2 cellular contexts compared by ENCODE assay signal in the genomic region with DNA sequence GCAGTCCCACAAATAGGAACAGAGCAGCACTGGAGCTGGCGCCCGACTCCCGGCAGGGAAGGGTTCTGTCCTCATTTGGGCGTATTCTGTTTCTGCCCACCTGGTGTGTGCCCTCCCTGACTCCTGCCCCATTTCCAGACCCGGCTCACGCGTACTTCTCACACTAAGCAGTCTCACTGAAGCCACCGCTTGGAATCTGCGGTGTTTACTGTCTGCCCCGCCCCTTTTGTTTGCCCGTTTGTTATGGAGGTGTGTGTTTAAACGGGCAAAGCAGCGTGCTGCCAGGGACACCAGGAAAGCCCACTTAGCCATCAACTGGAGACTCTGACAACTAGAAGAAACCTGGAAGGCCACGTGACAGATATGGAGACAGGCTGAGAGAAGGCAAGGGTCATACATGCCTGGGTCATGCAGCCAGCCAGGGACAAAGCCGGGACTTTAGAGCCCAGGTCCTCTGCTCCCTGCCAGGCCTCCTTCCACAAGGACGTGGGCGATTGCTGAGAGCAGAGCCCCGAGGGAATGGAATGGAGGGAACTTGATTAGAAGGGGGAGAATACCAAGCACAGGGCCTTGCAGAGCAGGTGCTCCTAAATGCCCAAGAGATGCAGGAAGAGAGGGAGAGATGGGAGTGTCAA.
A peak's percentile ranks its signal among the peaks of the same experiment; 100 is the strongest.
TF ChIP-seq lines count a peak whose summit lies in the region.

No MANE protein-coding gene starts in this region.

TF ChIP-seq in liver, 16 proteins besides CTCF, POLR2A, EP300 and RAD21:
- TF ChIP-seq HNF4A (conservative IDR thresholded peaks at IDR 0.05) = peak; percentile 59 to 73
- TF ChIP-seq, protein P1, sequence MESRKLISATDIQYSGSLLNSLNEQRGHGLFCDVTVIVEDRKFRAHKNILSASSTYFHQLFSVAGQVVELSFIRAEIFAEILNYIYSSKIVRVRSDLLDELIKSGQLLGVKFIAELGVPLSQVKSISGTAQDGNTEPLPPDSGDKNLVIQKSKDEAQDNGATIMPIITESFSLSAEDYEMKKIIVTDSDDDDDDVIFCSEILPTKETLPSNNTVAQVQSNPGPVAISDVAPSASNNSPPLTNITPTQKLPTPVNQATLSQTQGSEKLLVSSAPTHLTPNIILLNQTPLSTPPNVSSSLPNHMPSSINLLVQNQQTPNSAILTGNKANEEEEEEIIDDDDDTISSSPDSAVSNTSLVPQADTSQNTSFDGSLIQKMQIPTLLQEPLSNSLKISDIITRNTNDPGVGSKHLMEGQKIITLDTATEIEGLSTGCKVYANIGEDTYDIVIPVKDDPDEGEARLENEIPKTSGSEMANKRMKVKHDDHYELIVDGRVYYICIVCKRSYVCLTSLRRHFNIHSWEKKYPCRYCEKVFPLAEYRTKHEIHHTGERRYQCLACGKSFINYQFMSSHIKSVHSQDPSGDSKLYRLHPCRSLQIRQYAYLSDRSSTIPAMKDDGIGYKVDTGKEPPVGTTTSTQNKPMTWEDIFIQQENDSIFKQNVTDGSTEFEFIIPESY (IDR thresholded peaks at IDR 0.05) = no peak
- TF ChIP-seq YY1 (IDR thresholded peaks at IDR 0.05) = peak; percentile 26
- TF ChIP-seq, protein P2, sequence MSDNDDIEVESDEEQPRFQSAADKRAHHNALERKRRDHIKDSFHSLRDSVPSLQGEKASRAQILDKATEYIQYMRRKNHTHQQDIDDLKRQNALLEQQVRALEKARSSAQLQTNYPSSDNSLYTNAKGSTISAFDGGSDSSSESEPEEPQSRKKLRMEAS (IDR thresholded peaks at IDR 0.05) = no peak
- TF ChIP-seq RXRA (IDR thresholded peaks at IDR 0.05) = peak in 1 of 2 donors; percentile 54
- no peak for TF ChIP-seq EGR1 (IDR thresholded peaks at IDR 0.05; ENCODE audit: low read depth in 2 of 2)
- TF ChIP-seq, protein P3, sequence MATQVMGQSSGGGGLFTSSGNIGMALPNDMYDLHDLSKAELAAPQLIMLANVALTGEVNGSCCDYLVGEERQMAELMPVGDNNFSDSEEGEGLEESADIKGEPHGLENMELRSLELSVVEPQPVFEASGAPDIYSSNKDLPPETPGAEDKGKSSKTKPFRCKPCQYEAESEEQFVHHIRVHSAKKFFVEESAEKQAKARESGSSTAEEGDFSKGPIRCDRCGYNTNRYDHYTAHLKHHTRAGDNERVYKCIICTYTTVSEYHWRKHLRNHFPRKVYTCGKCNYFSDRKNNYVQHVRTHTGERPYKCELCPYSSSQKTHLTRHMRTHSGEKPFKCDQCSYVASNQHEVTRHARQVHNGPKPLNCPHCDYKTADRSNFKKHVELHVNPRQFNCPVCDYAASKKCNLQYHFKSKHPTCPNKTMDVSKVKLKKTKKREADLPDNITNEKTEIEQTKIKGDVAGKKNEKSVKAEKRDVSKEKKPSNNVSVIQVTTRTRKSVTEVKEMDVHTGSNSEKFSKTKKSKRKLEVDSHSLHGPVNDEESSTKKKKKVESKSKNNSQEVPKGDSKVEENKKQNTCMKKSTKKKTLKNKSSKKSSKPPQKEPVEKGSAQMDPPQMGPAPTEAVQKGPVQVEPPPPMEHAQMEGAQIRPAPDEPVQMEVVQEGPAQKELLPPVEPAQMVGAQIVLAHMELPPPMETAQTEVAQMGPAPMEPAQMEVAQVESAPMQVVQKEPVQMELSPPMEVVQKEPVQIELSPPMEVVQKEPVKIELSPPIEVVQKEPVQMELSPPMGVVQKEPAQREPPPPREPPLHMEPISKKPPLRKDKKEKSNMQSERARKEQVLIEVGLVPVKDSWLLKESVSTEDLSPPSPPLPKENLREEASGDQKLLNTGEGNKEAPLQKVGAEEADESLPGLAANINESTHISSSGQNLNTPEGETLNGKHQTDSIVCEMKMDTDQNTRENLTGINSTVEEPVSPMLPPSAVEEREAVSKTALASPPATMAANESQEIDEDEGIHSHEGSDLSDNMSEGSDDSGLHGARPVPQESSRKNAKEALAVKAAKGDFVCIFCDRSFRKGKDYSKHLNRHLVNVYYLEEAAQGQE (IDR thresholded peaks at IDR 0.05) = no peak
- no peak for TF ChIP-seq JUND (IDR thresholded peaks at IDR 0.05)
- TF ChIP-seq, protein P4, sequence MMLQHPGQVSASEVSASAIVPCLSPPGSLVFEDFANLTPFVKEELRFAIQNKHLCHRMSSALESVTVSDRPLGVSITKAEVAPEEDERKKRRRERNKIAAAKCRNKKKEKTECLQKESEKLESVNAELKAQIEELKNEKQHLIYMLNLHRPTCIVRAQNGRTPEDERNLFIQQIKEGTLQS (IDR thresholded peaks at IDR 0.05) = no peak
- no peak for TF ChIP-seq SP1 (IDR thresholded peaks at IDR 0.05)
- TF ChIP-seq FOXA2 (IDR thresholded peaks at IDR 0.05) = no peak
TF ChIP-seq in liver: peak in this region for 3.

TF ChIP-seq in HepG2, 621 proteins besides CTCF, POLR2A, EP300 and RAD21:
- TF ChIP-seq, protein P5, sequence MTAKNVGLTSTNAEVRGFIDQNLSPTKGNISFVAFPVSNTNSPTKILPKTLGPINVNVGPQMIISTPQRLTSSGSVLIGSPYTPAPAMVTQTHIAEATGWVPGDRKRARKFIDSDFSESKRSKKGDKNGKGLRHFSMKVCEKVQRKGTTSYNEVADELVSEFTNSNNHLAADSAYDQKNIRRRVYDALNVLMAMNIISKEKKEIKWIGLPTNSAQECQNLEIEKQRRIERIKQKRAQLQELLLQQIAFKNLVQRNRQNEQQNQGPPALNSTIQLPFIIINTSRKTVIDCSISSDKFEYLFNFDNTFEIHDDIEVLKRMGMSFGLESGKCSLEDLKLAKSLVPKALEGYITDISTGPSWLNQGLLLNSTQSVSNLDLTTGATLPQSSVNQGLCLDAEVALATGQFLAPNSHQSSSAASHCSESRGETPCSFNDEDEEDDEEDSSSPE (CRISPR knock-in tag; IDR thresholded peaks at IDR 0.05) = no peak
- TF ChIP-seq ZNF367 (CRISPR knock-in tag; IDR thresholded peaks at IDR 0.05; ENCODE audit: borderline replicate concordance) (no peak), SALL1 (CRISPR knock-in tag; IDR thresholded peaks at IDR 0.05) (no peak), BORCS8-MEF2B (CRISPR knock-in tag; IDR thresholded peaks at IDR 0.05) (no peak), ATF7-NPFF (CRISPR knock-in tag; IDR thresholded peaks at IDR 0.05; ENCODE audit: low read depth) (no peak), SIX1 (CRISPR knock-in tag; IDR thresholded peaks at IDR 0.05; ENCODE audit: borderline replicate concordance) (no peak), HCFC1 (IDR thresholded peaks at IDR 0.05; ENCODE audit: low read depth, low read length) (no peak), ZNF292 (CRISPR knock-in tag; IDR thresholded peaks at IDR 0.05; ENCODE audit: borderline replicate concordance, low read depth) (no peak)
- TF ChIP-seq, protein P6, sequence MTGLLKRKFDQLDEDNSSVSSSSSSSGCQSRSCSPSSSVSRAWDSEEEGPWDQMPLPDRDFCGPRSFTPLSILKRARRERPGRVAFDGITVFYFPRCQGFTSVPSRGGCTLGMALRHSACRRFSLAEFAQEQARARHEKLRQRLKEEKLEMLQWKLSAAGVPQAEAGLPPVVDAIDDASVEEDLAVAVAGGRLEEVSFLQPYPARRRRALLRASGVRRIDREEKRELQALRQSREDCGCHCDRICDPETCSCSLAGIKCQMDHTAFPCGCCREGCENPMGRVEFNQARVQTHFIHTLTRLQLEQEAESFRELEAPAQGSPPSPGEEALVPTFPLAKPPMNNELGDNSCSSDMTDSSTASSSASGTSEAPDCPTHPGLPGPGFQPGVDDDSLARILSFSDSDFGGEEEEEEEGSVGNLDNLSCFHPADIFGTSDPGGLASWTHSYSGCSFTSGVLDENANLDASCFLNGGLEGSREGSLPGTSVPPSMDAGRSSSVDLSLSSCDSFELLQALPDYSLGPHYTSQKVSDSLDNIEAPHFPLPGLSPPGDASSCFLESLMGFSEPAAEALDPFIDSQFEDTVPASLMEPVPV (CRISPR knock-in tag; IDR thresholded peaks at IDR 0.05) = no peak
- TF ChIP-seq, protein P4 (CRISPR knock-in tag; IDR thresholded peaks at IDR 0.05) = no peak
